Comparison of ENCODE assay signal across 34 cellular contexts in the genomic region with DNA sequence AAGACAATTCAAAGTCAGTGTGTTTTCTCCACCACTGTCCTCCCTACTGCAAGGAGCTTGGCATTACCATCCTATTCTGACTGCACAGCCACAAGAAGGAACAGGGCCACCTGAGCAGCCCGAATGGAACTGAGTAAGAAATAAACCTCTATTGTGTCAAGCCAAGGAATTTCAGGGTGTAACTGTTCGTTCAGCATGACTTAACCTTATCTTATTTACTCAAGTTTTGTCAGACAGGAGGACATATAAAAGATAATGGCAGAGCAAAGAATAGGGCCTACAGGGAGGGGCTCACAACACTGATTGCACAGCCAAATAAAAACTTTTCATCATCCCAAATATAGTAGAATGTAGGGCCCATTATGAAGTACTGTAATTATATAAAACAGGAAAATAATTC.
"Had no signal": no experiment of that assay in that cellular context is flagged by ENCODE, and none has a peak within 500 bp of the region (broad histone marks: within the 10 kb centered on the region; RNA-seq: fewer than 3 reads in every experiment).

No MANE protein-coding gene starts in this region.

- H3K27ac ChIP-seq: ascending aorta, cardiac muscle cell, KMS-11, PC-9, WERI-Rb-1 had no signal

- ATAC-seq: activated CD8-positive, alpha-beta memory T cell treated with anti-CD3 and anti-CD28 coated beads, Interleukin-2, amount 10 ng/mL, durations not matched to agents 7 days and 5 days; activated T-cell treated with anti-CD3 and anti-CD28 coated beads, Interleukin-2, amount 50 U/mL, for 72 hours; activated T-helper 17 cell treated with anti-CD3 and anti-CD28 coated beads, Interleukin-2, amount 50 U/mL, for 72 hours had no signal

- DNase-seq: activated CD4-positive, alpha-beta memory T cell treated with anti-CD3 and anti-CD28 coated beads, Interleukin-2, amount 10 ng/mL, durations not matched to agents 7 days and 5 days; activated CD4-positive, alpha-beta T cell treated with anti-CD3 and anti-CD28 coated beads for 1 hour; activated CD4-positive, alpha-beta T cell treated with anti-CD3 and anti-CD28 coated beads for 48 hours; activated CD4-positive, CD25-positive, alpha-beta regulatory T cell; activated CD8-positive, alpha-beta memory T cell treated with anti-CD3 and anti-CD28 coated beads for 24 hours; activated CD8-positive, alpha-beta memory T cell treated with anti-CD3 and anti-CD28 coated beads, Interleukin-2, amount 10 ng/mL, durations not matched to agents 7 days and 5 days; activated effector memory CD4-positive, alpha-beta T cell treated with anti-CD3 and anti-CD28 coated beads, Interleukin-2, amount 50 U/mL, for 16 hours; activated naive CD4-positive, alpha-beta T cell; activated naive CD4-positive, alpha-beta T cell treated with anti-CD3 and anti-CD28 coated beads, Interleukin-2, amount 50 U/mL, for 16 hours; activated naive CD8-positive, alpha-beta T cell treated with anti-CD3 and anti-CD28 coated beads for 36 hours; activated T-cell treated with anti-CD3 and anti-CD28 coated beads, Interleukin-2, amount 50 U/mL, for 1 hour; activated T-cell treated with anti-CD3 and anti-CD28 coated beads, Interleukin-2, amount 50 U/mL, for 72 hours; amygdala; NCI-H1092 treated with DMSO at 0.1 percent for 48 hours; NCI-H1417; NCI-H146; NCI-H187; NCI-H2029 treated with DMSO at 0.1 percent for 48 hours; NCI-H2107; NCI-H2171; NCI-H510A; NCI-H526; NCI-H748 treated with DMSO at 0.1 percent for 48 hours; PC-9; Right ventricle myocardium superior; SW 1271; T-helper 1 cell; T-helper 2 cell; T-helper 9 cell; WERI-Rb-1 had no signal
